ENCODE assay signal across 1 cellular context in genomic region chr12:110123861-110124183, GRCh38.
A peak's percentile ranks its signal among the peaks of the same experiment; 100 is the strongest.
TF ChIP-seq lines count a peak whose summit lies in the region.

No MANE protein-coding gene starts in this region.

TF ChIP-seq in HepG2, 621 proteins besides CTCF, POLR2A, EP300 and RAD21 (continued from another document):
- TF ChIP-seq SP1 (IDR thresholded peaks at IDR 0.05): no peak
- TF ChIP-seq SP1 (CRISPR knock-in tag; IDR thresholded peaks at IDR 0.05): peak; percentile 68; the same call in 1 of the 2 replicates
- 0 out of 2 replicates have a peak, but pooled peaks have one; percentile 62 for TF ChIP-seq ZNF616 (CRISPR knock-in tag; IDR thresholded peaks at IDR 0.05; ENCODE audit: low read depth)
- no peak for TF ChIP-seq MAZ (IDR thresholded peaks at IDR 0.05; ENCODE audit: borderline replicate concordance, low read depth, low read length)
- TF ChIP-seq MAZ (CRISPR knock-in tag; IDR thresholded peaks at IDR 0.05; ENCODE audit: low read depth): peak; percentile 49; the same call in 1 of the 2 replicates
- peak; percentile 86 for TF ChIP-seq SP4 (CRISPR knock-in tag; IDR thresholded peaks at IDR 0.05)
- no peak for TF ChIP-seq SKIL (CRISPR knock-in tag; IDR thresholded peaks at IDR 0.05; ENCODE audit: borderline replicate concordance)
- TF ChIP-seq ZNF724P (CRISPR knock-in tag; IDR thresholded peaks at IDR 0.05; ENCODE audit: borderline replicate concordance): 0 out of 2 replicates have a peak, but pooled peaks have one; percentile 18
